ENCODE assay signal across 30 cellular contexts in genomic region chr9:78215706-78216105, GRCh38. TPM values are rescaled to one million over a fixed set of nuclear protein-coding genes. Genes with fewer than 3 reads are reported as not detected.
A peak's percentile ranks its signal among the peaks of the same experiment; 100 is the strongest.
DNase-seq lines count a peak whose midpoint lies in the region; FAIRE-seq and TF ChIP-seq lines count a peak whose summit lies in the region.
"Had no signal": no experiment of that assay in that cellular context is flagged by ENCODE, and none has a peak within 500 bp of the region (broad histone marks: within the 10 kb centered on the region; RNA-seq: fewer than 3 reads in every experiment).

No MANE protein-coding gene starts in this region.

- CTCF ChIA-PET in RWPE1 (lab: Yijun Ruan, JAX), result interaction anchor here (1.0 kb wide), 1 partner anchor 9 kb away, joined by 7 read pairs; no protein-coding TSS in a partner anchor

- H2AFZ ChIP-seq in GM23248, result no peak overlapping the region
- H2AFZ ChIP-seq: neural progenitor cell, PC-9 had no signal

- H3K9me2 ChIP-seq in GM23248 (ENCODE audit: insufficient read depth), result no peaks in the 10 kb centered on the region

- H3K4me3 ChIP-seq in GM23248, result no peak overlapping the region
- no peak overlapping the region for H3K4me3 ChIP-seq in tibial artery
- H3K4me3 ChIP-seq: body of pancreas, dorsolateral prefrontal cortex, neural progenitor cell, PC-9, right atrium auricular region, spleen, thoracic aorta had no signal

- DNase-seq in GM23248 (peak; percentile 33), amniotic stem cell (lab: John Stamatoyannopoulos, UW) (peak; percentile 61), glomerular visceral epithelial cell (ENCODE audit: extremely low spot score) (peak; percentile 53), GM19238 (ENCODE audit: insufficient read length, low spot score) (no peak), tibial artery (no peak), RWPE1 (ENCODE audit: low spot score) (no peak), GM19239 (ENCODE audit: insufficient read length, low spot score) (no peak)
- DNase-seq: activated CD4-positive, alpha-beta T cell treated with anti-CD3 and anti-CD28 coated beads, Interleukin-2, amount 50 U/mL, for 48 hours; activated CD4-positive, CD25-positive, alpha-beta regulatory T cell treated with anti-CD3 and anti-CD28 coated beads, Interleukin-2, amount 50 U/mL, for 72 hours; activated gamma-delta T cell treated with Interleukin-2 at 50 U/mL for 16 hours; activated naive CD8-positive, alpha-beta T cell treated with anti-CD3 and anti-CD28 coated beads, Interleukin-2, amount 10 ng/mL, durations not matched to agents 7 days and 5 days; activated T-cell treated with anti-CD3 and anti-CD28 coated beads, Interleukin-2, amount 50 U/mL, for 48 hours; body of pancreas; DMS79; dorsolateral prefrontal cortex; GF-D8; GOT3; immature natural killer cell; KBM-7; NCI-H1105 treated with DMSO at 0.1 percent for 48 hours; NCI-H2029 treated with DMSO at 0.1 percent for 48 hours; NCI-H2227 treated with DMSO at 0.1 percent for 48 hours; NCI-H526 treated with DMSO at 0.1 percent for 48 hours; PC-9; spleen; stimulated activated CD8-positive, alpha-beta memory T cell treated with anti-CD3 and anti-CD28 coated beads, Interleukin-4, amount 100 ng/mL, for 48 hours had no signal

- H3K4me2 ChIP-seq in GM23248 (ENCODE audit: unreplicated experiment), result no peak overlapping the region
- H3K4me2 ChIP-seq: neural progenitor cell, PC-9 had no signal

- no peaks in the 10 kb centered on the region for H4K20me1 ChIP-seq in GM23248 (ENCODE audit: insufficient read depth)

- POLR2A ChIA-PET in RWPE1 (lab: Yijun Ruan, JAX; ENCODE audit: low non-redundant PET), result interaction anchor here (0.6 kb wide), 1 partner anchor 229 kb away, joined by 3 read pairs; no protein-coding TSS in a partner anchor

- 57 to 62% methylated on average over 2 of the region's 2 CpGs for WGBS in GM23248 (ENCODE audit: low coverage in 1 of 2, low lambda C conversion rate in 2 of 2, missing lambda C conversion rate in 2 of 2), 2 experiments

- H3F3A ChIP-seq in GM23248 (ENCODE audit: insufficient read depth), result no peaks in the 10 kb centered on the region

- TF ChIP-seq CTCF in tibial artery (IDR thresholded peaks at IDR 0.05) (no peak), RWPE1 (conservative IDR thresholded peaks at IDR 0.05; ENCODE audit: low read depth) (no peak)

- H3K27ac ChIP-seq in GM23248 (no peak overlapping the region), tibial artery (no peak overlapping the region), RWPE1 (no peak overlapping the region)
- H3K27ac ChIP-seq: body of pancreas, neural progenitor cell, PC-9, right atrium auricular region, spleen, thoracic aorta had no signal

- no peak for FAIRE-seq in GM19239 (lab: Jason Lieb, UNC)
- FAIRE-seq: HTR-8/SVneo had no signal

- in situ Hi-C loops in GM23248 (cut with MboI), result no loop called here

- intact Hi-C loops in tibial artery (cut with DNase I; ENCODE audit: low total_unique reads), result loop anchor here (10.0 kb wide), 1 partner anchor 801 kb away; no protein-coding TSS in a partner anchor

- H3K36me3 ChIP-seq in GM23248 (ENCODE audit: low read depth) (no peaks in the 10 kb centered on the region), tibial artery (no peaks in the 10 kb centered on the region)
- H3K36me3 ChIP-seq: neural progenitor cell, right atrium auricular region, spleen, thoracic aorta had no signal

- H3K4me1 ChIP-seq in GM23248 (ENCODE audit: insufficient read depth) (peaks cover 3% of the 10 kb centered on the region; the same call in 1 of the 2 replicates), tibial artery (peaks cover 0 to 14% (median 6%) of the 10 kb centered on the region in 4 donors)
- H3K4me1 ChIP-seq: body of pancreas, right atrium auricular region had no signal

- H3K27me3 ChIP-seq in GM23248 (replicated peaks; ENCODE audit: insufficient read depth) (no peaks in the 10 kb centered on the region), tibial artery (no peaks in the 10 kb centered on the region)
- H3K27me3 ChIP-seq: body of pancreas, dorsolateral prefrontal cortex, neural progenitor cell, right atrium auricular region, spleen had no signal

- H3K9ac ChIP-seq in GM23248, result no peak overlapping the region
- H3K9ac ChIP-seq: neural progenitor cell had no signal

- no peaks in the 10 kb centered on the region for H3K79me2 ChIP-seq in GM23248 (ENCODE audit: insufficient read depth)

- H3K9me3 ChIP-seq in GM23248 (ENCODE audit: low read depth), result no peaks in the 10 kb centered on the region
- no peaks in the 10 kb centered on the region for H3K9me3 ChIP-seq in tibial artery
- H3K9me3 ChIP-seq: body of pancreas, right atrium auricular region, spleen, thoracic aorta had no signal

RNA-seq across cellular contexts. Expression of gene CEP78, which starts 20.2 kb away (rescaled TPM):
- total RNA-seq in GM23248 (2014; rRNA removed; shearing (Covaris generic)), result 13.8 and 22.9 TPM in 2 replicates
- 9.1 and 10.1 TPM in 2 replicates for polyA plus RNA-seq in GM23248 (2016; fragmentation: Nextera tagmentation; extraction: Ambion mirVana)

Comparison
In these comparisons a context has a peak if more than half of its experiments do, and no peak if none do; other contexts are left out.
1. DNase-seq: peak in GM23248 (single experiment), amniotic stem cell (single experiment) and glomerular visceral epithelial cell (single experiment); none in GM19238 (single experiment), tibial artery (0 of 2), RWPE1 (single experiment) and GM19239 (single experiment).